22 cellular contexts compared by ENCODE assay signal in the genomic region with DNA sequence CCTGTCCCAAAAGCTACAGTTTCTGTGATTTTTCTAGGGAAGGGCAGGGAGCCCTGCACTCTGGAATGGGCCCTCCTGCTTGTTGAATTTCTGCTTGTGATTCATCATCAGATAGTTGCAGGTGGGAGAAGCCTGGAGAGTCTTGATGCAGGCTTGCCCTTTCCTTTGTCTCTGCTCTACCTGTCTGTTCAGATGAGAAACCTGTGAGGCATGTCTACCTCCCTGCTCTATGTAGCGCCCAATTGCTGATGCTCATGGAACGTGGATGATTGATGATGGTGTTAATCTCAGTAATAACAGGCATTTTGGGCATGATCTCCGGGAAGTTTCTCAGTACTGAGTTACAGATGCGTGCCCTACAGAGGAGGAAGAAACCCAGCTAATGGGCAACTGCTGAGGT. TPM values are rescaled to one million over a fixed set of nuclear protein-coding genes. Genes with fewer than 3 reads are reported as not detected.
DNase-seq lines count a peak whose midpoint lies in the region; ATAC-seq lines count a peak whose summit lies in the region.
"Had no signal": no experiment of that assay in that cellular context is flagged by ENCODE, and none has a peak within 500 bp of the region (broad histone marks: within the 10 kb centered on the region; RNA-seq: fewer than 3 reads in every experiment).

No MANE protein-coding gene starts in this region.

- H2AK5ac ChIP-seq in mesendoderm (ENCODE audit: low read length): no peak overlapping the region

- no peaks in the 10 kb centered on the region for H3K79me1 ChIP-seq in mesendoderm (ENCODE audit: low read length)

- H2BK120ac ChIP-seq in mesendoderm (ENCODE audit: low read depth, low read length): no peak overlapping the region

- no peak overlapping the region for H3K23ac ChIP-seq in mesendoderm (ENCODE audit: low read length)

- no peak overlapping the region for H3K4ac ChIP-seq in mesendoderm (ENCODE audit: low read depth, low read length)

- no peak overlapping the region for H3K4me2 ChIP-seq in mesendoderm (ENCODE audit: low read length)
- H3K4me2 ChIP-seq: A549, BLaER1 had no signal

- peak overlapping the region; percentile 2 for H3K56ac ChIP-seq in mesendoderm (ENCODE audit: low read length)

- no peak overlapping the region for H2BK15ac ChIP-seq in mesendoderm (replicated peaks; ENCODE audit: low read depth)

- H3K27me3 ChIP-seq in mesendoderm (ENCODE audit: insufficient read depth, low read length, poor library complexity): no peaks in the 10 kb centered on the region
- H3K27me3 ChIP-seq: BLaER1 had no signal

- no peak overlapping the region for H4K5ac ChIP-seq in mesendoderm (ENCODE audit: low read length)

- WGBS in mesendoderm (ENCODE audit: extremely low coverage, insufficient coverage, low lambda C conversion rate): no CpG with 5 or more reads among the region's 4 CpGs

- H4K8ac ChIP-seq in mesendoderm (ENCODE audit: low read depth, low read length): no peak overlapping the region

- peak; percentile 94 for ATAC-seq in esophagus mucosa
- ATAC-seq: A549, HCT116, HepG2 had no signal

- H2BK5ac ChIP-seq in mesendoderm (ENCODE audit: low read length): no peak overlapping the region

- H3K9ac ChIP-seq in mesendoderm (ENCODE audit: low read length): no peak overlapping the region
- H3K9ac ChIP-seq: BLaER1 had no signal

- no peaks in the 10 kb centered on the region for H3K36me3 ChIP-seq in mesendoderm (ENCODE audit: control insufficient read depth, insufficient read depth, low read length)
- H3K36me3 ChIP-seq: BLaER1 had no signal

- no peak overlapping the region for H3K27ac ChIP-seq in mesendoderm (ENCODE audit: low read depth, low read length)
- H3K27ac ChIP-seq: 22Rv1, A549, BLaER1 had no signal

- H3K4me1 ChIP-seq in mesendoderm (ENCODE audit: control insufficient read depth, low read depth, low read length): peaks cover 3% of the 10 kb centered on the region
- H3K4me1 ChIP-seq: A549, BLaER1 had no signal

- DNase-seq in NCI-H1417 (lab: John Stamatoyannopoulos, UW): peak in 2 of 3 experiments; percentile 18 to 54
- DNase-seq in NCI-H1417 treated with DMSO at 0.1 percent for 48 hours (lab: John Stamatoyannopoulos, UW): no peak
- peak; percentile 17 for DNase-seq in NCI-H69 (lab: John Stamatoyannopoulos, UW)
- DNase-seq in mesendoderm: no peak
- no peak for DNase-seq in NK-92 treated with Interleukin-12 subunit alpha and Interleukin-12 subunit beta, amount 100 ng/mL, for 24 hours (lab: John Stamatoyannopoulos, UW)
- DNase-seq in activated gamma-delta T cell (lab: John Stamatoyannopoulos, UW): no peak
- DNase-seq in AML-193 (lab: John Stamatoyannopoulos, UW): no peak
- DNase-seq: CD4-positive, alpha-beta memory T cell; DMS153; DMS79; GDM1; GOT3; H7; HFFc6 had no signal

- H3K79me2 ChIP-seq in mesendoderm (ENCODE audit: control insufficient read depth, insufficient read depth, low read length): no peaks in the 10 kb centered on the region

- H3K18ac ChIP-seq in mesendoderm (ENCODE audit: low read length): no peak overlapping the region

- H3K4me3 ChIP-seq in mesendoderm (ENCODE audit: low read length): no peak overlapping the region
- H3K4me3 ChIP-seq: A549, BLaER1 had no signal

RNA-seq across cellular contexts. Expression of a gene that starts 10.9 kb away (rescaled TPM):
- total RNA-seq in esophagus mucosa: 0.32 TPM
- polyA plus RNA-seq in mesendoderm (2013, experiment 1 of 2): not detected
- not detected for polyA plus RNA-seq in mesendoderm (2013, experiment 2 of 2)
- total RNA-seq: Daoy, HepG2, HFFc6 had no signal
- polyA plus RNA-seq: CD14-positive monocyte, HepG2 had no signal

Comparison
In these comparisons a context has a peak if more than half of its experiments do, and no peak if none do; other contexts are left out.
1. DNase-seq: peak in NCI-H1417 (2 of 3) and NCI-H69 (single experiment); none in NCI-H1417 treated with DMSO at 0.1 percent for 48 hours (single experiment), mesendoderm (single experiment), NK-92 treated with Interleukin-12 subunit alpha and Interleukin-12 subunit beta, amount 100 ng/mL, for 24 hours (single experiment), activated gamma-delta T cell (single experiment) and AML-193 (0 of 2).